8 cellular contexts compared by ENCODE assay signal in genomic region chr20:51767867-51768758, GRCh38. TPM values are rescaled to one million over a fixed set of nuclear protein-coding genes. Genes with fewer than 3 reads are reported as not detected.
DNase-seq lines count a peak whose midpoint lies in the region; ATAC-seq and TF ChIP-seq lines count a peak whose summit lies in the region.

Gene ATP9A, minus strand, starts transcription at chr20:51768390. Its CDS starts 21 bp downstream, at chr20:51768369.

- H3K4me3 ChIP-seq in fibroblast of villous mesenchyme (ENCODE audit: low read depth, low read length), result peak within 1 kb of the TSS; percentile 67

- H3K36me3 Mint-ChIP-seq in T-helper 2 cell treated with Interferon-gamma antibody and Interleukin-4, amounts not matched to agents 5 μg/mL and 100 μg/mL, for 36 hours (ENCODE audit: low read depth), result no peaks in the 10 kb centered on the region
- H3K36me3 Mint-ChIP-seq in WTC11, result no peaks in the 10 kb centered on the region
- no peaks in the 10 kb centered on the region for H3K36me3 Mint-ChIP-seq in nephron (ENCODE audit: low read depth)

- peaks cover 40% of the 10 kb centered on the region for H3K27me3 Mint-ChIP-seq in T-helper 2 cell treated with Interferon-gamma antibody and Interleukin-4, amounts not matched to agents 5 μg/mL and 100 μg/mL, for 36 hours (ENCODE audit: low read depth)
- H3K27me3 Mint-ChIP-seq in WTC11 (ENCODE audit: low read depth) (peaks cover 7% of the 10 kb centered on the region), nephron (ENCODE audit: low read depth) (peaks cover 4% of the 10 kb centered on the region)

- POLR2A ChIA-PET in WTC11 (lab: Charles Lee), result interaction anchor here (0.9 kb wide), 1 partner anchor 335 kb away, joined by 4 read pairs; no protein-coding TSS in a partner anchor

- no peak for DNase-seq in T-helper 2 cell treated with Interferon-gamma antibody and Interleukin-4, amounts not matched to agents 5 μg/mL and 100 μg/mL, for 36 hours (ENCODE audit: low spot score)
- DNase-seq in T-helper 2 cell (no peak), WTC11 (ENCODE audit: low spot score) (peak; percentile 39), fibroblast of villous mesenchyme (ENCODE audit: low read depth) (peak; percentile 16)
- DNase-seq in stimulated activated CD4-positive, alpha-beta T cell treated with anti-CD3 and anti-CD28 coated beads, Interleukin-1b, Interleukin-23, amount 100 ng/mL, for 48 hours, result no peak

- H3K4me1 Mint-ChIP-seq in T-helper 2 cell treated with Interferon-gamma antibody and Interleukin-4, amounts not matched to agents 5 μg/mL and 100 μg/mL, for 36 hours (ENCODE audit: low read depth), result peaks cover 7% of the 10 kb centered on the region
- H3K4me1 Mint-ChIP-seq in WTC11 (peaks cover 9% of the 10 kb centered on the region), nephron (no peaks in the 10 kb centered on the region)

- peak within 1 kb of the TSS; percentile 69 for H3K4me3 Mint-ChIP-seq in T-helper 2 cell treated with Interferon-gamma antibody and Interleukin-4, amounts not matched to agents 5 μg/mL and 100 μg/mL, for 36 hours
- H3K4me3 Mint-ChIP-seq in WTC11, result peak within 1 kb of the TSS; percentile 82
- peak within 1 kb of the TSS; percentile 90 to 94 (median 93) for H3K4me3 Mint-ChIP-seq in nephron

- H3K27ac Mint-ChIP-seq in T-helper 2 cell treated with Interferon-gamma antibody and Interleukin-4, amounts not matched to agents 5 μg/mL and 100 μg/mL, for 36 hours, result peak within 1 kb of the TSS; percentile 19
- H3K27ac Mint-ChIP-seq in WTC11 (0 out of 2 replicates have a peak within 1 kb of the TSS, but pooled peaks have one; percentile 36), nephron (peak within 1 kb of the TSS; percentile 64 to 94 (median 88))

- H3K9me3 Mint-ChIP-seq in T-helper 2 cell treated with Interferon-gamma antibody and Interleukin-4, amounts not matched to agents 5 μg/mL and 100 μg/mL, for 36 hours, result no peaks in the 10 kb centered on the region
- H3K9me3 Mint-ChIP-seq in WTC11 (no peaks in the 10 kb centered on the region), nephron (no peaks in the 10 kb centered on the region)

- no peak for TF ChIP-seq CTCF in WTC11 (IDR thresholded peaks at IDR 0.05)
- TF ChIP-seq CTCF in fibroblast of villous mesenchyme (IDR thresholded peaks at IDR 0.05; ENCODE audit: insufficient read depth, low read depth, low read length), result no peak
- peak in 1 of 3 experiments; percentile 3 for TF ChIP-seq CTCF in nephron (IDR thresholded peaks at IDR 0.05; ENCODE audit: unreplicated experiment in 3 of 3)

- CTCF ChIA-PET in WTC11 (lab: Charles Lee), result interaction anchor here (1.1 to 1.8 kb wide), 6 partner anchors 17 to 293 kb away, joined by 3 to 8 read pairs (median 4); no protein-coding TSS in a partner anchor

- ATAC-seq in WTC11 (peak; percentile 19), GM21360 (IDR thresholded peaks at IDR 0.05; ENCODE audit: unreplicated experiment) (no peak), HG02970 (IDR thresholded peaks at IDR 0.05; ENCODE audit: low FRiP score, unreplicated experiment) (no peak)

TF ChIP-seq in WTC11, 78 proteins besides CTCF, POLR2A, EP300 and RAD21:
- no peak for TF ChIP-seq ZBTB43 (CRISPR knock-in tag; IDR thresholded peaks at IDR 0.05)
- no peak for TF ChIP-seq ZNF671 (CRISPR knock-in tag; IDR thresholded peaks at IDR 0.05)
- 0 out of 2 replicates have a peak, but pooled peaks have one; percentile 8 for TF ChIP-seq FOXP1 (CRISPR knock-in tag; IDR thresholded peaks at IDR 0.05; ENCODE audit: borderline replicate concordance)
- TF ChIP-seq ZSCAN18 (CRISPR knock-in tag; IDR thresholded peaks at IDR 0.05), result no peak
- no peak for TF ChIP-seq ZNF532 (CRISPR knock-in tag; IDR thresholded peaks at IDR 0.05; ENCODE audit: borderline replicate concordance)
- TF ChIP-seq ZNF396 (CRISPR knock-in tag; IDR thresholded peaks at IDR 0.05; ENCODE audit: borderline replicate concordance), result no peak
- TF ChIP-seq NFATC4 (CRISPR knock-in tag; IDR thresholded peaks at IDR 0.05), result no peak
- TF ChIP-seq RELA (CRISPR knock-in tag; IDR thresholded peaks at IDR 0.05; ENCODE audit: borderline replicate concordance), result no peak
- TF ChIP-seq MAX (CRISPR knock-in tag; IDR thresholded peaks at IDR 0.05), result 0 out of 2 replicates have a peak, but pooled peaks have one; percentile 38
- TF ChIP-seq E2F1 (CRISPR knock-in tag; IDR thresholded peaks at IDR 0.05), result no peak

RNA-seq across cellular contexts. Expression of gene ATP9A, which starts in this region (rescaled TPM):
- total RNA-seq in WTC11 (2021) (5.0 to 5.4 TPM (median 5.0 TPM) in 3 replicates), fibroblast of villous mesenchyme (6.9 and 9.3 TPM in 2 replicates)

Comparison
In these comparisons a context has a peak if more than half of its experiments do, and no peak if none do; other contexts are left out.
1. DNase-seq: peak in WTC11 (single experiment) and fibroblast of villous mesenchyme (single experiment); none in T-helper 2 cell treated with Interferon-gamma antibody and Interleukin-4, amounts not matched to agents 5 μg/mL and 100 μg/mL, for 36 hours (single experiment), T-helper 2 cell (0 of 5) and stimulated activated CD4-positive, alpha-beta T cell treated with anti-CD3 and anti-CD28 coated beads, Interleukin-1b, Interleukin-23, amount 100 ng/mL, for 48 hours (single experiment).
2. H3K27ac Mint-ChIP-seq: peak in every context shown above with its lines; median percentile 88 in nephron; 36 in WTC11; 19 in T-helper 2 cell treated with Interferon-gamma antibody and Interleukin-4, amounts not matched to agents 5 μg/mL and 100 μg/mL, for 36 hours.
3. Peak in every context shown above with its lines, with median percentiles within 50 percentile points of each other: H3K4me3 Mint-ChIP-seq.